Comparison of ENCODE assay signal across 17 cellular contexts in genomic region chr3:71146673-71147072, GRCh38.
DNase-seq lines count a peak whose midpoint lies in the region; ATAC-seq lines count a peak whose summit lies in the region.
"Had no signal": no experiment of that assay in that cellular context is flagged by ENCODE, and none has a peak within 500 bp of the region (broad histone marks: within the 10 kb centered on the region; RNA-seq: fewer than 3 reads in every experiment).

No MANE protein-coding gene starts in this region.

- H3K9me3 ChIP-seq in naive thymus-derived CD4-positive, alpha-beta T cell (ENCODE audit: control insufficient read depth in 2 of 3, low read length in 3 of 3): no peaks in the 10 kb centered on the region
- H3K9me3 ChIP-seq: BLaER1 had no signal

- H3K4me1 Mint-ChIP-seq in activated naive CD8-positive, alpha-beta T cell (ENCODE audit: low read depth): peaks cover 76% of the 10 kb centered on the region
- peaks cover 20 to 88% (median 79%) of the 10 kb centered on the region in 7 donors for H3K4me1 Mint-ChIP-seq in naive thymus-derived CD4-positive, alpha-beta T cell

- no peaks in the 10 kb centered on the region for H3K27me3 Mint-ChIP-seq in activated naive CD8-positive, alpha-beta T cell
- H3K27me3 Mint-ChIP-seq in naive thymus-derived CD4-positive, alpha-beta T cell: peaks cover 0 to 2% (median 0%) of the 10 kb centered on the region in 5 donors
- H3K27me3 Mint-ChIP-seq: IgD-negative memory B cell had no signal

- H3K4me1 ChIP-seq in naive thymus-derived CD4-positive, alpha-beta T cell (ENCODE audit: control insufficient read depth in 2 of 2, insufficient read depth in 2 of 2, low read length in 2 of 2): peaks cover 0 to 29% of the 10 kb centered on the region in 2 donors
- H3K4me1 ChIP-seq: BLaER1 had no signal

- ATAC-seq in naive thymus-derived CD4-positive, alpha-beta T cell: no peak
- no peak for ATAC-seq in GM19467 (IDR thresholded peaks at IDR 0.05; ENCODE audit: unreplicated experiment)

- H3K27me3 ChIP-seq in naive thymus-derived CD4-positive, alpha-beta T cell (ENCODE audit: control insufficient read depth in 2 of 2, insufficient read depth in 2 of 2, low read length in 2 of 2): no peaks in the 10 kb centered on the region
- H3K27me3 ChIP-seq: BLaER1 had no signal

- intact Hi-C loops in naive thymus-derived CD4-positive, alpha-beta T cell (cut with micrococcal nuclease): no loop called here

- DNase-seq in NCI-H748 (lab: John Stamatoyannopoulos, UW; ENCODE audit: unreplicated experiment): peak; percentile 9
- no peak for DNase-seq in NCI-H748 treated with DMSO at 0.1 percent for 48 hours (lab: John Stamatoyannopoulos, UW)
- DNase-seq in D341Med (ENCODE audit: low spot score): peak; percentile 47
- DNase-seq in naive thymus-derived CD4-positive, alpha-beta T cell: no peak
- no peak for DNase-seq in middle frontal gyrus (ENCODE audit: extremely low spot score, low spot score)
- no peak for DNase-seq in glomerular visceral epithelial cell (ENCODE audit: extremely low spot score)
- DNase-seq: 8988T, DMS153, EL, NCI-H2029, NCI-H226, NCI-H526 treated with DMSO at 0.1 percent for 48 hours, SIG-M5 had no signal

- H3K4me3 ChIP-seq in naive thymus-derived CD4-positive, alpha-beta T cell (ENCODE audit: low read length): no peak overlapping the region
- H3K4me3 ChIP-seq: BLaER1 had no signal

- POLR2A ChIA-PET in naive thymus-derived CD4-positive, alpha-beta T cell (lab: Charles Lee): no interaction called here

- H3K9me3 Mint-ChIP-seq in activated naive CD8-positive, alpha-beta T cell (ENCODE audit: low read depth): no peaks in the 10 kb centered on the region
- H3K9me3 Mint-ChIP-seq in naive thymus-derived CD4-positive, alpha-beta T cell: peaks cover 0 to 1% (median 0%) of the 10 kb centered on the region in 11 donors
- H3K9me3 Mint-ChIP-seq: IgD-negative memory B cell had no signal

- H3K36me3 ChIP-seq in naive thymus-derived CD4-positive, alpha-beta T cell (ENCODE audit: control insufficient read depth in 2 of 3, insufficient read depth in 3 of 3, low read length in 3 of 3): no peaks in the 10 kb centered on the region
- H3K36me3 ChIP-seq: BLaER1 had no signal

- H3K27ac Mint-ChIP-seq in activated naive CD8-positive, alpha-beta T cell: peak overlapping the region; percentile 87
- H3K27ac Mint-ChIP-seq in naive thymus-derived CD4-positive, alpha-beta T cell: peak overlapping the region in 8 of 9 donors; percentile 20 to 82 (median 60)
- H3K27ac Mint-ChIP-seq: IgD-negative memory B cell had no signal

- no peak overlapping the region for H3K4me3 Mint-ChIP-seq in activated naive CD8-positive, alpha-beta T cell
- peak overlapping the region in 2 of 10 donors; percentile 24 to 28 for H3K4me3 Mint-ChIP-seq in naive thymus-derived CD4-positive, alpha-beta T cell

- H3K27ac ChIP-seq in naive thymus-derived CD4-positive, alpha-beta T cell (ENCODE audit: low read depth, low read length): no peak overlapping the region
- H3K27ac ChIP-seq: BLaER1 had no signal

- peaks cover 28% of the 10 kb centered on the region for H3K36me3 Mint-ChIP-seq in activated naive CD8-positive, alpha-beta T cell
- H3K36me3 Mint-ChIP-seq in naive thymus-derived CD4-positive, alpha-beta T cell: peaks cover 0 to 36% (median 20%) of the 10 kb centered on the region in 5 donors

- CTCF ChIA-PET in naive thymus-derived CD4-positive, alpha-beta T cell (lab: Charles Lee): no interaction called here

Comparison
In these comparisons a context has a peak if more than half of its experiments do, and no peak if none do; other contexts are left out.
1. DNase-seq: peak in NCI-H748 (single experiment) and D341Med (single experiment); none in NCI-H748 treated with DMSO at 0.1 percent for 48 hours (single experiment), naive thymus-derived CD4-positive, alpha-beta T cell (0 of 9), middle frontal gyrus (single experiment) and glomerular visceral epithelial cell (single experiment).